In the genomic region with DNA sequence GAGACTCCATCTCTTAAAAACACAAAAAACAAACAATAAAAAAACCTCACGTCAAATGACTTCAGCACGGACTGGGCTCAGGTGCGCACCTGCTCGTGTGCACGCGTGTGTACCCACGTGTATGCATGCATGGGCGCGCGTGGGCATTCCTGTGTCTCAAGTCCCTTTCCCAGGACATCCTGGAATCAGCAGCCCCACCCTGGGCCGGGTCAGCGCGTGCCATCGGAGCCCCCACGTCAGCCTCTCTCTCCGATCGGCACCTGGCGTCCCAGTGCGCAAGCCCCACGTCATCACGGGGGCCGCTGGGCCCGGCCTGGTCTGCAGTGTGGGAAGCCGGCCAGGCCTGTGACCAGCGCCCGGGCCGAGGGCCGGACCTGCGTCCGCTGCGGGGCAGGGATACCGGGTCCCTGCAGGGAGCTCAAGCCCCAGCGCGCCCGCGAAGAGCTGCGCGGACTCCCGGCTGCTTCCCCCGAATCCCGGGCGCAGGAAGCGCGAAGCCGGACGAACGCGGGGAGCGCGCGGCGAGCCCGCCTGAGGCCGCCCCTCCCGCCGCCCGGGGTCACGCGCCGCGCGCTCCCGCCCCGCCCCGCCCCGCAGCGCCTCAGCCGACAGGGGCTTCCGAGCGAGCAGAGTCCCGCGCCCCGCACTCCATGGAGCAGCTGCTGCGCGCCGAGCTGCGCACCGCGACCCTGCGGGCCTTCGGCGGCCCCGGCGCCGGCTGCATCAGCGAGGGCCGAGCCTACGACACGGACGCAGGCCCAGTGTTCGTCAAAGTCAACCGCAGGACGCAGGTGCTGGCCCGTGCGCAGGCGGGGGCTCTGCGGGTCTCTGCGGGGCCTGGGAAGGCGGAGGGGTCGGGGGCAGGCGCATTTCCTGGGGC, we compare ENCODE assay signal across 8 cellular contexts. TPM values are rescaled to one million over a fixed set of nuclear protein-coding genes. Genes with fewer than 3 reads are reported as not detected.
DNase-seq lines count a peak whose midpoint lies in the region; ATAC-seq and TF ChIP-seq lines count a peak whose summit lies in the region.

Gene FN3K, plus strand, starts transcription at position 629 of the 880 bp plus-strand sequence. Its CDS starts 22 bp downstream, at position 651.

- no peak for TF ChIP-seq CTCF in heart right ventricle (IDR thresholded peaks at IDR 0.05)

- 3 to 5% methylated on average over 74 to 101 of the region's 101 CpGs for WGBS in heart right ventricle, 2 donors

- DNase-seq in activated CD4-positive, CD25-positive, alpha-beta regulatory T cell treated with anti-CD3 and anti-CD28 coated beads, Interleukin-2, amount 50 U/mL, for 72 hours: no peak
- DNase-seq in NOMO-1 treated with DMSO at 0.1 percent for 48 hours (lab: John Stamatoyannopoulos, UW; ENCODE audit: unreplicated experiment) (peak; percentile 36), anterior cingulate cortex (lab: John Stamatoyannopoulos, UW) (peak in 54 of 58 donors; percentile 40 to 88 (median 76)), heart right ventricle (peak; percentile 71 to 75), occipital lobe (lab: John Stamatoyannopoulos, UW) (peak; percentile 61), COLO829 (ENCODE audit: low spot score) (no peak)

- ATAC-seq in activated CD4-positive, CD25-positive, alpha-beta regulatory T cell treated with anti-CD3 and anti-CD28 coated beads, Interleukin-2, amount 50 U/mL, for 24 hours: peak; percentile 38 to 56
- ATAC-seq in heart right ventricle (peak; percentile 38 to 89 (median 60)), HG02678 (IDR thresholded peaks at IDR 0.05; ENCODE audit: unreplicated experiment) (no peak)

- intact Hi-C loops in heart right ventricle (cut with DNase I): loop anchor here in 2 of 10 donors (1.0 to 5.0 kb wide), 2 partner anchors 19 to 88 kb away; partner anchors contain the start of genes FN3KRP (in 1 of the 2) and WDR45B (in 1 of the 2)

- H3K4me1 ChIP-seq in heart right ventricle: peaks cover 0 to 37% (median 16%) of the 10 kb centered on the region in 9 donors

- peaks cover 0 to 14% (median 0%) of the 10 kb centered on the region in 11 donors for H3K9me3 ChIP-seq in heart right ventricle

- H3K27ac ChIP-seq in heart right ventricle: peak within 1 kb of the TSS; percentile 76 to 96 (median 91)

- H3K4me3 ChIP-seq in heart right ventricle: peak within 1 kb of the TSS; percentile 62 to 94 (median 81)

- peaks cover 0 to 40% (median 12%) of the 10 kb centered on the region in 9 donors for H3K36me3 ChIP-seq in heart right ventricle

- H3K27me3 ChIP-seq in heart right ventricle: no peaks in the 10 kb centered on the region

RNA-seq across cellular contexts. Expression of gene FN3K, which starts in this region (rescaled TPM):
- total RNA-seq in heart right ventricle: 100 to 1,000 TPM in 3 of 10 donors, 10 to 100 TPM in 7; 72.4 to 115 (median 92.4) TPM
- polyA plus RNA-seq in heart right ventricle: 10 to 100 TPM; 48.4 to 93.1 TPM
- 11.1 TPM for total RNA-seq in occipital lobe

Comparison
In these comparisons a context has a peak if more than half of its experiments do, and no peak if none do; other contexts are left out.
1. DNase-seq: peak in NOMO-1 treated with DMSO at 0.1 percent for 48 hours (single experiment), anterior cingulate cortex (54 of 58), heart right ventricle (2 of 2) and occipital lobe (single experiment); none in activated CD4-positive, CD25-positive, alpha-beta regulatory T cell treated with anti-CD3 and anti-CD28 coated beads, Interleukin-2, amount 50 U/mL, for 72 hours (single experiment) and COLO829 (single experiment).